In the genomic region with DNA sequence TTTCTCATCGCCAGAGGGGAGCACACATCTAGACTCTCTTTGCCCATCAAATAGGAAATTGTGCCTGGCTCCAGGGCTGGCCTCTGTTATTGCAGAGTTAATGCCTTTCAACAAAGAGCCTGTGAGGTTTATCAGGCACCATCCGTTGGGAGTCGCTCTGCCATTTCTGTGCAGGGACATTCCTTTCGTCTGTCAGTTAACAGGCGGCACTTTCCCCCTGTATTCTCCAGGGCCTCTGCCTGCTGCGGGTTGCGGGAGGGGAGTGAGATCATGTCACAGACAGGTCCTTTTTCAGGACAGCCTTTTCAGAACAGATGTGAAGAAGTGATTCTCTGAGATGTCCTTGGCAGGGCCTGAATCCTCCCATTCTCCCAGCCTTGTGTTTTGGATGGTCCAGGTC, we compare ENCODE assay signal across 1 cellular context.
TF ChIP-seq lines count a peak whose summit lies in the region.

No MANE protein-coding gene starts in this region.

TF ChIP-seq in SK-N-SH, 30 proteins besides CTCF, POLR2A, EP300 and RAD21:
- TF ChIP-seq SMC3 (IDR thresholded peaks at IDR 0.05; ENCODE audit: low read depth, low read length) (peak; percentile 17; the same call in 1 of the 2 replicates), CHD2 (IDR thresholded peaks at IDR 0.05; ENCODE audit: low read length, partially characterized antibody) (peak; percentile 62), RCOR1 (IDR thresholded peaks at IDR 0.05; ENCODE audit: low read length) (0 out of 2 replicates have a peak, but pooled peaks have one; percentile 12), FOXJ3 (CRISPR knock-in tag; IDR thresholded peaks at IDR 0.05) (no peak), RFX5 (IDR thresholded peaks at IDR 0.05; ENCODE audit: low read length) (no peak)
- TF ChIP-seq, protein P1, sequence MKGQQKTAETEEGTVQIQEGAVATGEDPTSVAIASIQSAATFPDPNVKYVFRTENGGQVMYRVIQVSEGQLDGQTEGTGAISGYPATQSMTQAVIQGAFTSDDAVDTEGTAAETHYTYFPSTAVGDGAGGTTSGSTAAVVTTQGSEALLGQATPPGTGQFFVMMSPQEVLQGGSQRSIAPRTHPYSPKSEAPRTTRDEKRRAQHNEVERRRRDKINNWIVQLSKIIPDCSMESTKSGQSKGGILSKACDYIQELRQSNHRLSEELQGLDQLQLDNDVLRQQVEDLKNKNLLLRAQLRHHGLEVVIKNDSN (IDR thresholded peaks at IDR 0.05; ENCODE audit: borderline replicate concordance, low read depth), result no peak
- TF ChIP-seq, protein P2, sequence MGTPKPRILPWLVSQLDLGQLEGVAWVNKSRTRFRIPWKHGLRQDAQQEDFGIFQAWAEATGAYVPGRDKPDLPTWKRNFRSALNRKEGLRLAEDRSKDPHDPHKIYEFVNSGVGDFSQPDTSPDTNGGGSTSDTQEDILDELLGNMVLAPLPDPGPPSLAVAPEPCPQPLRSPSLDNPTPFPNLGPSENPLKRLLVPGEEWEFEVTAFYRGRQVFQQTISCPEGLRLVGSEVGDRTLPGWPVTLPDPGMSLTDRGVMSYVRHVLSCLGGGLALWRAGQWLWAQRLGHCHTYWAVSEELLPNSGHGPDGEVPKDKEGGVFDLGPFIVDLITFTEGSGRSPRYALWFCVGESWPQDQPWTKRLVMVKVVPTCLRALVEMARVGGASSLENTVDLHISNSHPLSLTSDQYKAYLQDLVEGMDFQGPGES (IDR thresholded peaks at IDR 0.05; ENCODE audit: low read depth, low read length), result no peak
